10 cellular contexts compared by ENCODE assay signal in genomic region chr4:180134116-180134866, GRCh38.
DNase-seq lines count a peak whose midpoint lies in the region; ATAC-seq and TF ChIP-seq lines count a peak whose summit lies in the region.
"Had no signal": no experiment of that assay in that cellular context is flagged by ENCODE, and none has a peak within 500 bp of the region (broad histone marks: within the 10 kb centered on the region; RNA-seq: fewer than 3 reads in every experiment).

No MANE protein-coding gene starts in this region.

- intact Hi-C loops in right cardiac atrium (cut with DNase I), result no loop called here
- intact Hi-C loops in cardiac septum (cut with DNase I), result no loop called here
- intact Hi-C loops in head of caudate nucleus (cut with DNase I), result no loop called here
- intact Hi-C loops in upper lobe of right lung (cut with DNase I), result no loop called here
- intact Hi-C loops in posterior vena cava (cut with DNase I), result no loop called here

- 11% methylated on average over 10 of the region's 10 CpGs for WGBS in right cardiac atrium

- TF ChIP-seq CTCF in upper lobe of right lung (IDR thresholded peaks at IDR 0.05) (no peak), foreskin fibroblast (IDR thresholded peaks at IDR 0.05; ENCODE audit: low read depth, low read length) (no peak)

- H3K4me3 ChIP-seq in right cardiac atrium (ENCODE audit: low read length) (peak overlapping the region; percentile 7), upper lobe of right lung (peak overlapping the region; percentile 25), foreskin fibroblast (ENCODE audit: low read depth in 1 of 2, low read length in 2 of 2) (no peak overlapping the region)

- H3K4me1 ChIP-seq in right cardiac atrium (ENCODE audit: control insufficient read depth, insufficient read depth, low read length) (no peaks in the 10 kb centered on the region), upper lobe of right lung (no peaks in the 10 kb centered on the region)

- no peaks in the 10 kb centered on the region for H3K36me3 ChIP-seq in upper lobe of right lung

- H3K9me3 ChIP-seq in right cardiac atrium (ENCODE audit: control insufficient read depth, low read length) (no peaks in the 10 kb centered on the region), upper lobe of right lung (no peaks in the 10 kb centered on the region)

- H3K27me3 ChIP-seq in right cardiac atrium (ENCODE audit: control insufficient read depth, insufficient read depth) (no peaks in the 10 kb centered on the region), upper lobe of right lung (no peaks in the 10 kb centered on the region)

- ATAC-seq in right cardiac atrium (peak; percentile 34 to 57), upper lobe of right lung (peak; percentile 54), GM21723 (IDR thresholded peaks at IDR 0.05; ENCODE audit: unreplicated experiment) (no peak)
- ATAC-seq: activated CD8-positive, alpha-beta memory T cell treated with anti-CD3 and anti-CD28 coated beads, Interleukin-2, amount 10 ng/mL, durations not matched to agents 7 days and 5 days had no signal

- DNase-seq in right cardiac atrium (no peak), cardiac septum (ENCODE audit: low spot score) (no peak), NOMO-1 treated with DMSO at 0.1 percent for 48 hours (lab: John Stamatoyannopoulos, UW; ENCODE audit: unreplicated experiment) (peak; percentile 54), head of caudate nucleus (peak in 27 of 42 donors; percentile 1 to 61 (median 14)), upper lobe of right lung (no peak), posterior vena cava (ENCODE audit: low spot score) (no peak), foreskin fibroblast (no peak)
- DNase-seq: activated CD8-positive, alpha-beta memory T cell treated with anti-CD3 and anti-CD28 coated beads, Interleukin-2, amount 10 ng/mL, durations not matched to agents 7 days and 5 days; CD4-positive, alpha-beta T cell had no signal

- H3K27ac ChIP-seq in right cardiac atrium (ENCODE audit: low read length) (no peak overlapping the region), upper lobe of right lung (no peak overlapping the region)

Comparison
In these comparisons a context has a peak if more than half of its experiments do, and no peak if none do; other contexts are left out.
1. DNase-seq: peak in NOMO-1 treated with DMSO at 0.1 percent for 48 hours (single experiment) and head of caudate nucleus (27 of 42); none in right cardiac atrium (0 of 3), cardiac septum (single experiment), upper lobe of right lung (single experiment), posterior vena cava (single experiment) and foreskin fibroblast (0 of 2).
2. H3K4me3 ChIP-seq: peak in right cardiac atrium (single experiment) and upper lobe of right lung (single experiment); none in foreskin fibroblast (0 of 2).